Comparison of ENCODE assay signal across 9 cellular contexts in the genomic region with DNA sequence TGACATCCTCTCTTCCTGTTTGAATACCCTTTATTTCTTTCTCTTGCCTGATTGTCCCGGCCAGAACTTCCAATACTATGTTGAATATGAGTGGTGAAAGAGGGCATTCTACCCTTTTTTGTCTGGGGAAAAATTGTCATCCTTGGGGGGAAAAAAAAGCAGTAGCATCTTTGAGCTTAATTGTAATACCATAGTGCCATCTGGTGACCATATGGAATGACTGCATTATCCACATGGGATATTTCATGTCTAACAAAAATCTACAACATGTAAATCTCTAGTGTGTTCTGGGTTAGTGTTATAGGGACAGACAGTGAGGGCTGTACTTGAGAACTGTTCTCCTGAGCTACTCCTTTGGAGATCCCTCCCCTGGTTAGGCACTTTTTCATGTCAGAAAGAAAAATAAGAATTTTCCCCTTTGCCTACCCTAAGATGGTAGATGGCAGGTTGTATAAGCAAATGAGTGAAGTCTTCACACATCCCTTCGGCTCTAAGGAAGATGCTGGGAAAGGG. TPM values are rescaled to one million over a fixed set of nuclear protein-coding genes. Genes with fewer than 3 reads are reported as not detected.
A peak's percentile ranks its signal among the peaks of the same experiment; 100 is the strongest.
DNase-seq lines count a peak whose midpoint lies in the region; ATAC-seq and TF ChIP-seq lines count a peak whose summit lies in the region.
"Had no signal": no experiment of that assay in that cellular context is flagged by ENCODE, and none has a peak within 500 bp of the region (broad histone marks: within the 10 kb centered on the region; RNA-seq: fewer than 3 reads in every experiment).

No MANE protein-coding gene starts in this region.

- H3K4me3 ChIP-seq in retinal pigment epithelial cell (ENCODE audit: low read length) = no peak overlapping the region

- H3K4me1 Mint-ChIP-seq in stimulated activated naive B cell treated with anti-CD40 and anti-IgM and Interleukin-4, amounts not matched to agents 10 μg/mL and 1 μg/mL and 100 μg/mL, for 72 hours = no peaks in the 10 kb centered on the region

- TF ChIP-seq CTCF in GM12874 (IDR thresholded peaks at IDR 0.05; ENCODE audit: insufficient read depth, low read depth, low read length) (0 out of 2 replicates have a peak, but pooled peaks have one; percentile 17), retinal pigment epithelial cell (conservative IDR thresholded peaks at IDR 0.05; ENCODE audit: low read depth, low read length) (peak; percentile 58)

- H3K27ac Mint-ChIP-seq in stimulated activated naive B cell treated with anti-CD40 and anti-IgM and Interleukin-4, amounts not matched to agents 10 μg/mL and 1 μg/mL and 100 μg/mL, for 72 hours = no peak overlapping the region
- H3K27ac Mint-ChIP-seq: stimulated activated naive CD8-positive, alpha-beta T cell treated with anti-CD3 and anti-CD28 coated beads, Interleukin-15, Interleukin-2, amounts not matched to agents 100 ng/mL and 50 ng/mL, for 24 hours had no signal

- peak; percentile 53 to 72 for DNase-seq in NCI-H2081 (lab: John Stamatoyannopoulos, UW)
- DNase-seq in dermis microvascular lymphatic vessel endothelial cell (ENCODE audit: low read depth in 2 of 2) = peak; percentile 0 to 1
- no peak for DNase-seq in retinal pigment epithelial cell (ENCODE audit: low read depth)
- no peak for DNase-seq in stimulated activated naive B cell treated with anti-CD40 and anti-IgM and Interleukin-4, amounts not matched to agents 10 μg/mL and 1 μg/mL and 100 μg/mL, for 72 hours
- no peak for DNase-seq in activated naive CD4-positive, alpha-beta T cell treated with anti-CD3 and anti-CD28 coated beads, Interleukin-2, amount 50 U/mL, for 16 hours
- DNase-seq: NCI-H524 treated with DMSO at 0.1 percent for 48 hours had no signal

- no peaks in the 10 kb centered on the region for H3K36me3 Mint-ChIP-seq in stimulated activated naive B cell treated with anti-CD40 and anti-IgM and Interleukin-4, amounts not matched to agents 10 μg/mL and 1 μg/mL and 100 μg/mL, for 72 hours

- no peak overlapping the region for H3K4me3 Mint-ChIP-seq in stimulated activated naive B cell treated with anti-CD40 and anti-IgM and Interleukin-4, amounts not matched to agents 10 μg/mL and 1 μg/mL and 100 μg/mL, for 72 hours
- H3K4me3 Mint-ChIP-seq: stimulated activated naive CD8-positive, alpha-beta T cell treated with anti-CD3 and anti-CD28 coated beads, Interleukin-15, Interleukin-2, amounts not matched to agents 100 ng/mL and 50 ng/mL, for 24 hours had no signal

- H3K9me3 Mint-ChIP-seq in stimulated activated naive B cell treated with anti-CD40 and anti-IgM and Interleukin-4, amounts not matched to agents 10 μg/mL and 1 μg/mL and 100 μg/mL, for 72 hours = no peaks in the 10 kb centered on the region
- H3K9me3 Mint-ChIP-seq: stimulated activated naive CD8-positive, alpha-beta T cell treated with anti-CD3 and anti-CD28 coated beads, Interleukin-15, Interleukin-2, amounts not matched to agents 100 ng/mL and 50 ng/mL, for 24 hours had no signal

- no peak for ATAC-seq in stimulated activated naive B cell treated with anti-CD40 and anti-IgM and Interleukin-4, amounts not matched to agents 10 μg/mL and 1 μg/mL and 100 μg/mL, for 72 hours (replicated peaks)
- no peak for ATAC-seq in HG03159 (IDR thresholded peaks at IDR 0.05; ENCODE audit: unreplicated experiment)

- peaks cover 0 to 6% of the 10 kb centered on the region in 2 donors for H3K27me3 Mint-ChIP-seq in stimulated activated naive B cell treated with anti-CD40 and anti-IgM and Interleukin-4, amounts not matched to agents 10 μg/mL and 1 μg/mL and 100 μg/mL, for 72 hours
- H3K27me3 Mint-ChIP-seq: stimulated activated naive CD8-positive, alpha-beta T cell treated with anti-CD3 and anti-CD28 coated beads, Interleukin-15, Interleukin-2, amounts not matched to agents 100 ng/mL and 50 ng/mL, for 24 hours had no signal

RNA-seq across cellular contexts. Expression of gene CAPN6, which starts 26.0 kb away (rescaled TPM):
- not detected in 2 replicates for total RNA-seq in dermis microvascular lymphatic vessel endothelial cell

Comparison
In these comparisons a context has a peak if more than half of its experiments do, and no peak if none do; other contexts are left out.
1. DNase-seq: peak in NCI-H2081 (2 of 2) and dermis microvascular lymphatic vessel endothelial cell (2 of 2); none in retinal pigment epithelial cell (single experiment), stimulated activated naive B cell treated with anti-CD40 and anti-IgM and Interleukin-4, amounts not matched to agents 10 μg/mL and 1 μg/mL and 100 μg/mL, for 72 hours (single experiment) and activated naive CD4-positive, alpha-beta T cell treated with anti-CD3 and anti-CD28 coated beads, Interleukin-2, amount 50 U/mL, for 16 hours (single experiment).